1 cellular context compared by ENCODE assay signal in the genomic region with DNA sequence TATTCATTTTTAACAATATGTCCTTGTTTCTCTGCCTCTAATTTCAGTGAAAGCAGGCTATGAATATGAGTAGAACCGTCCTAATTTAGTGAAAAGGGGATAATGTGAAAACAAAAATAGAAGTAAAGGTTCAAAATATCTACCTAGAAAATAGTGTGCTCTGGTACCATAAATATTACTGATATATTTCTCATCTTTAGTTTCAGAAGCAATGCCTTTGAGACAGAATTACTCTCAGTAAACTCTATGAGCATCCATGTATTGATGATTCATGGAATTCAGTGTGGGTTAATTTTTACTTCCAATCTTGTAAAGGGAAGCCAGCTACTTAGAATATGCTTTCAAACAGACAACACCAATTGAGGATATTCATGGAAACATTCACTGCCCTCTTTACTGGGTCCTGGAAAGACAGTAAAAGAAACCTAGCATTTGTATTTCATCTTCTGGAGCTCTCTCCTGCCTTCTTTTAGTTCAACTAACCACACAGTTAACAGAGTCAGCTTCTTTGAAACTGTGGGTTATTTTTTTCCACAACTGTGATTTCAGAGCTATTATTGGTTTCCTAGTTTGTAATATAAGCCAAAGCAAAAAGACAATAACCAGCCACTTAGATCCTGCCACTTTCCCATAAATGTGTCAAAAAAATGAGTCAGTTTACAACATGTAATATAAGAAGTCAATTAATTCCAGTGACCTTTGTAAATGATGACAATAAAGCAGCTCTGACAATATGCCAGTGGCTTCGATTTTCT.
TF ChIP-seq lines count a peak whose summit lies in the region.

No MANE protein-coding gene starts in this region.

TF ChIP-seq in HEK293, 187 proteins besides CTCF, POLR2A, EP300 and RAD21 (continued from another document):
- peak; percentile 93 for TF ChIP-seq BCL11B (tag by site-specific recombination; IDR thresholded peaks at IDR 0.05; ENCODE audit: low read depth)
- TF ChIP-seq, protein P1, sequence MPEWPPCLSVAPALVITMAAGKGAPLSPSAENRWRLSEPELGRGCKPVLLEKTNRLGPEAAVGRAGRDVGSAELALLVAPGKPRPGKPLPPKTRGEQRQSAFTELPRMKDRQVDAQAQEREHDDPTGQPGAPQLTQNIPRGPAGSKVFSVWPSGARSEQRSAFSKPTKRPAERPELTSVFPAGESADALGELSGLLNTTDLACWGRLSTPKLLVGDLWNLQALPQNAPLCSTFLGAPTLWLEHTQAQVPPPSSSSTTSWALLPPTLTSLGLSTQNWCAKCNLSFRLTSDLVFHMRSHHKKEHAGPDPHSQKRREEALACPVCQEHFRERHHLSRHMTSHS (tag by site-specific recombination; IDR thresholded peaks at IDR 0.05): 0 out of 2 replicates have a peak, but pooled peaks have one; percentile 26
- TF ChIP-seq OVOL3 (tag by site-specific recombination; IDR thresholded peaks at IDR 0.05): peak; percentile 32; the same call in 1 of the 2 replicates
- TF ChIP-seq ZNF394 (tag by site-specific recombination; IDR thresholded peaks at IDR 0.05; ENCODE audit: borderline replicate concordance): peak; percentile 69
- 0 out of 2 replicates have a peak, but pooled peaks have one; percentile 44 for TF ChIP-seq ZNF2 (tag by site-specific recombination; IDR thresholded peaks at IDR 0.05)
- peak; percentile 92 for TF ChIP-seq OSR2 (tag by site-specific recombination; IDR thresholded peaks at IDR 0.05)
- 0 out of 2 replicates have a peak, but pooled peaks have one; percentile 56 for TF ChIP-seq ZNF184 (tag by site-specific recombination; IDR thresholded peaks at IDR 0.05)
- peak; percentile 63 for TF ChIP-seq ZNF639 (tag by site-specific recombination; IDR thresholded peaks at IDR 0.05)
- TF ChIP-seq KLF10 (tag by site-specific recombination; IDR thresholded peaks at IDR 0.05): peak; percentile 38; the same call in 1 of the 2 replicates
- TF ChIP-seq ZBTB48 (tag by site-specific recombination; IDR thresholded peaks at IDR 0.05): no peak
- TF ChIP-seq ZNF561 (tag by site-specific recombination; IDR thresholded peaks at IDR 0.05; ENCODE audit: borderline replicate concordance): peak; percentile 43; the same call in 1 of the 2 replicates
- peak; percentile 84 for TF ChIP-seq ZEB2 (tag by site-specific recombination; IDR thresholded peaks at IDR 0.05)
- TF ChIP-seq, protein P2, sequence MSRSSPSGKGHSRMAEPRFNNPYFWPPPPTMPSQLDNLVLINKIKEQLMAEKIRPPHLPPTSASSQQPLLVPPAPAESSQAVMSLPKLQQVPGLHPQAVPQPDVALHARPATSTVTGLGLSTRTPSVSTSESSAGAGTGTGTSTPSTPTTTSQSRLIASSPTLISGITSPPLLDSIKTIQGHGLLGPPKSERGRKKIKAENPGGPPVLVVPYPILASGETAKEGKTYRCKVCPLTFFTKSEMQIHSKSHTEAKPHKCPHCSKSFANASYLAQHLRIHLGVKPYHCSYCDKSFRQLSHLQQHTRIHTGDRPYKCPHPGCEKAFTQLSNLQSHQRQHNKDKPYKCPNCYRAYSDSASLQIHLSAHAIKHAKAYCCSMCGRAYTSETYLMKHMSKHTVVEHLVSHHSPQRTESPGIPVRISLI (tag by site-specific recombination; IDR thresholded peaks at IDR 0.05): 0 out of 2 replicates have a peak, but pooled peaks have one; percentile 67
- peak; percentile 87 for TF ChIP-seq ZNF366 (tag by site-specific recombination; conservative IDR thresholded peaks at IDR 0.05)
- TF ChIP-seq ZNF768 (tag by site-specific recombination; IDR thresholded peaks at IDR 0.05): no peak
- TF ChIP-seq, protein P3, sequence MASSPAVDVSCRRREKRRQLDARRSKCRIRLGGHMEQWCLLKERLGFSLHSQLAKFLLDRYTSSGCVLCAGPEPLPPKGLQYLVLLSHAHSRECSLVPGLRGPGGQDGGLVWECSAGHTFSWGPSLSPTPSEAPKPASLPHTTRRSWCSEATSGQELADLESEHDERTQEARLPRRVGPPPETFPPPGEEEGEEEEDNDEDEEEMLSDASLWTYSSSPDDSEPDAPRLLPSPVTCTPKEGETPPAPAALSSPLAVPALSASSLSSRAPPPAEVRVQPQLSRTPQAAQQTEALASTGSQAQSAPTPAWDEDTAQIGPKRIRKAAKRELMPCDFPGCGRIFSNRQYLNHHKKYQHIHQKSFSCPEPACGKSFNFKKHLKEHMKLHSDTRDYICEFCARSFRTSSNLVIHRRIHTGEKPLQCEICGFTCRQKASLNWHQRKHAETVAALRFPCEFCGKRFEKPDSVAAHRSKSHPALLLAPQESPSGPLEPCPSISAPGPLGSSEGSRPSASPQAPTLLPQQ (tag by site-specific recombination; IDR thresholded peaks at IDR 0.05): 0 out of 2 replicates have a peak, but pooled peaks have one; percentile 20
- TF ChIP-seq ZXDB (tag by site-specific recombination; IDR thresholded peaks at IDR 0.05): peak; percentile 56; the same call in 1 of the 2 replicates
- peak; percentile 95 for TF ChIP-seq FEZF1 (tag by site-specific recombination; IDR thresholded peaks at IDR 0.05)
- peak; percentile 73; the same call in 1 of the 2 replicates for TF ChIP-seq ZNF24 (tag by site-specific recombination; IDR thresholded peaks at IDR 0.05)
- TF ChIP-seq TSHZ1 (tag by site-specific recombination; IDR thresholded peaks at IDR 0.05; ENCODE audit: borderline replicate concordance): peak; percentile 66; the same call in 1 of the 2 replicates
- 0 out of 2 replicates have a peak, but pooled peaks have one; percentile 31 for TF ChIP-seq ZNF18 (tag by site-specific recombination; IDR thresholded peaks at IDR 0.05)
- TF ChIP-seq ZNF600 (tag by site-specific recombination; IDR thresholded peaks at IDR 0.05): no peak
- TF ChIP-seq SP7 (tag by site-specific recombination; IDR thresholded peaks at IDR 0.05): peak; percentile 85
- peak; percentile 76 for TF ChIP-seq ZBTB44 (tag by site-specific recombination; IDR thresholded peaks at IDR 0.05)
- no peak for TF ChIP-seq ZNF223 (tag by site-specific recombination; IDR thresholded peaks at IDR 0.05)
- TF ChIP-seq PATZ1 (tag by site-specific recombination; IDR thresholded peaks at IDR 0.05): peak; percentile 29; the same call in 1 of the 2 replicates
- TF ChIP-seq INSM2 (tag by site-specific recombination; IDR thresholded peaks at IDR 0.05): peak; percentile 79; the same call in 1 of the 2 replicates
- TF ChIP-seq ZNF629 (tag by site-specific recombination; IDR thresholded peaks at IDR 0.05): peak; percentile 65; the same call in 1 of the 2 replicates
- TF ChIP-seq ZNF26 (tag by site-specific recombination; IDR thresholded peaks at IDR 0.05): no peak
